Comparison of ENCODE assay signal across 7 cellular contexts in the genomic region with DNA sequence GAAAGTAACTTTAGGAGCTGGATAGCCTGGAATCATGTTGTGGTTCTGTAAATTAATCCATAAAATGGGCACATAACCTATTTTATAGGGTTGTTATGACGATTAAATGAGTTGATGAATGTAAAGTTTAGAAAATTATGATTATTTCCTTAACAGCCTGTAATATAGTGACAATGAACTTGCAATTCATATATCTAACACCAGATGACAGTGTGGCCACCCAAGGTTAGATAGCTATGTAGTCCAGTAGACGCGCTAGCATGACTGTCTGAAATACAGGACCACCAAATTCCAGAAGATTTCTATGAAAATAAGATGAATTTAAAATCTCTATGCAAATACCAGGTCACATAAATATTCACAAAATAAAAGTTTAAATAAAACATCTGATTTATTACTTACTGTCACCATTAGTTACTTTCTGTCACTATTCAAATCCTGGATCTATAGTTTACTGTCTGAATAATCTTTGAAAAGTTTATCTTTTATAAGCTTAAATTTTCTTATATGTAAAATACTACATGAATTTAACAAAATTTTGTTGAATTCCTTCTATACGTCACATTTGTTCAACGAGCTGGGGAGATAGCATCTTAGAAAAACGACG. TPM values are rescaled to one million over a fixed set of nuclear protein-coding genes. Genes with fewer than 3 reads are reported as not detected.
DNase-seq lines count a peak whose midpoint lies in the region; ATAC-seq, FAIRE-seq and TF ChIP-seq lines count a peak whose summit lies in the region.

No MANE protein-coding gene starts in this region.

- BruUV-seq in PC-9 (replicated peaks; lab: Mats Ljungman, UMichigan) = no TSS peak

- TF ChIP-seq RAD21 in neural cell (conservative IDR thresholded peaks at IDR 0.05) = peak; percentile 12

- TF ChIP-seq EP300 in neural cell (conservative IDR thresholded peaks at IDR 0.05; ENCODE audit: poor library complexity, severe bottlenecking) = no peak

- H3K79me2 ChIP-seq in PC-9 (ENCODE audit: low read depth) (no peaks in the 10 kb centered on the region), neural cell (replicated peaks; ENCODE audit: insufficient read depth, low read length) (no peaks in the 10 kb centered on the region)

- H3K36me3 ChIP-seq in PC-9 (ENCODE audit: low read depth) (no peaks in the 10 kb centered on the region), neural cell (ENCODE audit: insufficient read depth, low read length) (no peaks in the 10 kb centered on the region)

- POLR2A ChIA-PET in PC-9 (lab: Charles Lee; ENCODE audit: unreplicated experiment) = interaction anchor here (0.5 to 0.7 kb wide), 3 partner anchors 26 to 301 kb away, joined by 4 to 14 read pairs (median 8); no protein-coding TSS in a partner anchor

- CTCF ChIA-PET in PC-9 (lab: Charles Lee) = interaction anchor here (0.6 kb wide), 1 partner anchor 52 kb away, joined by 3 read pairs; no protein-coding TSS in a partner anchor

- peaks cover 6% of the 10 kb centered on the region; the same call in 1 of the 2 replicates for H3K9me2 ChIP-seq in PC-9 (ENCODE audit: insufficient read depth)
- H3K9me2 ChIP-seq in neural cell (ENCODE audit: insufficient read depth, low read length) = no peaks in the 10 kb centered on the region

- intact Hi-C loops in PC-9 (cut with micrococcal nuclease; ENCODE audit: unreplicated experiment) = no loop called here

- no peak overlapping the region for H3K4me3 ChIP-seq in PC-9
- H3K4me3 ChIP-seq in neural cell (ENCODE audit: low read length) = no peak overlapping the region

- H4K20me1 ChIP-seq in PC-9 (ENCODE audit: insufficient read depth) = no peaks in the 10 kb centered on the region
- H4K20me1 ChIP-seq in neural cell (ENCODE audit: insufficient read depth) = no peaks in the 10 kb centered on the region

- peak; percentile 74 for TF ChIP-seq CTCF in PC-9 (conservative IDR thresholded peaks at IDR 0.05)
- TF ChIP-seq CTCF in neural cell (IDR thresholded peaks at IDR 0.05; ENCODE audit: poor library complexity, severe bottlenecking) = peak; percentile 50

- DNase-seq in Daoy (ENCODE audit: low read depth) (peak; percentile 13), PC-9 (no peak)
- DNase-seq in stimulated activated naive CD4-positive, alpha-beta T cell treated with Interleukin-2 at 50 U/mL for 16 hours (lab: John Stamatoyannopoulos, UW) = no peak

- no peaks in the 10 kb centered on the region for H3K27me3 ChIP-seq in PC-9 (ENCODE audit: insufficient read depth, low read depth)
- no peaks in the 10 kb centered on the region for H3K27me3 ChIP-seq in neural cell (ENCODE audit: insufficient read depth, low read depth, low read length)

- H3F3A ChIP-seq in PC-9 (ENCODE audit: insufficient read depth, low read depth) (0 out of 2 replicates have a peak, but pooled peaks cover 3% of the 10 kb centered on the region), neural cell (ENCODE audit: insufficient read depth, low read length, poor library complexity, severe bottlenecking) (no peaks in the 10 kb centered on the region)

- H3K4me2 ChIP-seq in PC-9 (no peak overlapping the region), neural cell (ENCODE audit: low read length) (no peak overlapping the region)

- ATAC-seq in GM19025 (IDR thresholded peaks at IDR 0.05; ENCODE audit: low read depth, unreplicated experiment) = peak; percentile 66
- peak; percentile 76 for ATAC-seq in HG03175 (IDR thresholded peaks at IDR 0.05; ENCODE audit: unreplicated experiment)

- H3K9me3 ChIP-seq in PC-9 (ENCODE audit: insufficient read depth, low read depth) (no peaks in the 10 kb centered on the region), neural cell (ENCODE audit: low read length) (no peaks in the 10 kb centered on the region)

- H2AFZ ChIP-seq in PC-9 (no peak overlapping the region), neural cell (ENCODE audit: low read depth, low read length) (no peak overlapping the region)

- no peaks in the 10 kb centered on the region for H3K4me1 ChIP-seq in PC-9 (replicated peaks; ENCODE audit: insufficient read depth)

- FAIRE-seq in endometrium (lab: Jason Lieb, UNC) = peak; percentile 31

- no peak overlapping the region for H3K9ac ChIP-seq in neural cell (ENCODE audit: low read length)

- H3K27ac ChIP-seq in PC-9 (no peak overlapping the region), neural cell (ENCODE audit: low read length) (no peak overlapping the region)

TF ChIP-seq in neural cell, 6 proteins besides CTCF, POLR2A, EP300 and RAD21:
- TF ChIP-seq, protein P1, sequence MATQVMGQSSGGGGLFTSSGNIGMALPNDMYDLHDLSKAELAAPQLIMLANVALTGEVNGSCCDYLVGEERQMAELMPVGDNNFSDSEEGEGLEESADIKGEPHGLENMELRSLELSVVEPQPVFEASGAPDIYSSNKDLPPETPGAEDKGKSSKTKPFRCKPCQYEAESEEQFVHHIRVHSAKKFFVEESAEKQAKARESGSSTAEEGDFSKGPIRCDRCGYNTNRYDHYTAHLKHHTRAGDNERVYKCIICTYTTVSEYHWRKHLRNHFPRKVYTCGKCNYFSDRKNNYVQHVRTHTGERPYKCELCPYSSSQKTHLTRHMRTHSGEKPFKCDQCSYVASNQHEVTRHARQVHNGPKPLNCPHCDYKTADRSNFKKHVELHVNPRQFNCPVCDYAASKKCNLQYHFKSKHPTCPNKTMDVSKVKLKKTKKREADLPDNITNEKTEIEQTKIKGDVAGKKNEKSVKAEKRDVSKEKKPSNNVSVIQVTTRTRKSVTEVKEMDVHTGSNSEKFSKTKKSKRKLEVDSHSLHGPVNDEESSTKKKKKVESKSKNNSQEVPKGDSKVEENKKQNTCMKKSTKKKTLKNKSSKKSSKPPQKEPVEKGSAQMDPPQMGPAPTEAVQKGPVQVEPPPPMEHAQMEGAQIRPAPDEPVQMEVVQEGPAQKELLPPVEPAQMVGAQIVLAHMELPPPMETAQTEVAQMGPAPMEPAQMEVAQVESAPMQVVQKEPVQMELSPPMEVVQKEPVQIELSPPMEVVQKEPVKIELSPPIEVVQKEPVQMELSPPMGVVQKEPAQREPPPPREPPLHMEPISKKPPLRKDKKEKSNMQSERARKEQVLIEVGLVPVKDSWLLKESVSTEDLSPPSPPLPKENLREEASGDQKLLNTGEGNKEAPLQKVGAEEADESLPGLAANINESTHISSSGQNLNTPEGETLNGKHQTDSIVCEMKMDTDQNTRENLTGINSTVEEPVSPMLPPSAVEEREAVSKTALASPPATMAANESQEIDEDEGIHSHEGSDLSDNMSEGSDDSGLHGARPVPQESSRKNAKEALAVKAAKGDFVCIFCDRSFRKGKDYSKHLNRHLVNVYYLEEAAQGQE (IDR thresholded peaks at IDR 0.05; ENCODE audit: borderline replicate concordance) = no peak
- no peak for TF ChIP-seq EZH2 (IDR thresholded peaks at IDR 0.05; ENCODE audit: borderline replicate concordance, insufficient read depth, low read length, poor library complexity, severe bottlenecking)
- no peak for TF ChIP-seq POLR2AphosphoS5 (IDR thresholded peaks at IDR 0.05)
- no peak for TF ChIP-seq MXI1 (conservative IDR thresholded peaks at IDR 0.05; ENCODE audit: poor library complexity, severe bottlenecking)
- no peak for TF ChIP-seq SMC3 (conservative IDR thresholded peaks at IDR 0.05; ENCODE audit: poor library complexity)
- TF ChIP-seq TAF1 (IDR thresholded peaks at IDR 0.05; ENCODE audit: low read depth) = no peak
TF ChIP-seq in neural cell: peak in this region for 0.

RNA-seq across cellular contexts. Expression of a gene that starts 26.1 kb away (rescaled TPM):
- 12.6 and 19.7 TPM in 2 replicates for total RNA-seq in Daoy (2014; rRNA removed; shearing (Covaris generic))
- total RNA-seq in PC-9 (2021) = 21.0 and 28.4 TPM in 2 replicates
- 33.7 and 34.8 TPM in 2 replicates for polyA plus RNA-seq in neural cell
- 45.5 and 50.9 TPM in 2 replicates for polyA minus RNA-seq in neural cell
